ENCODE assay signal across 17 cellular contexts in the genomic region with DNA sequence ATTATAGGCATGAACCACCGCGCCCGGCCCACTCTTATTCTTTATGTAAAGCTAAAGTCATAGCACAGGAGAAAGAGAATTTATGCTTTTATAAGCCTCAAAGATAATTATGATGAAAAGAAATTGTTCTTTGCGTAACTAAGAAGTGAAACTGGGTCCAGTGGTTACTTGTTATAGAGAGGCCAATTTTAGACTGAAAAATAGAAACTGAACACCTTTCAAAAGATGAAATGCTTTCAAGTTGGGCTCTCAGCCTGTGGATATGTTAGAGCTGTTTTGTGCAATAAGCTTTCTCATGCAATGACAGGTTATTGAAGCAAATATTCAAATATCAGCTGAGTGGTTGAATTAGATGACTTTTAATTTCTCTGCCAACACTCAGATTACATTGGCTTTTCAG.
"Had no signal": no experiment of that assay in that cellular context is flagged by ENCODE, and none has a peak within 500 bp of the region (broad histone marks: within the 10 kb centered on the region; RNA-seq: fewer than 3 reads in every experiment).

No MANE protein-coding gene starts in this region.

- DNase-seq: activated CD4-positive, alpha-beta T cell treated with anti-CD3 and anti-CD28 coated beads for 4 hours; activated CD8-positive, alpha-beta memory T cell treated with anti-CD3 and anti-CD28 coated beads, Interleukin-2, amount 50 U/mL, for 48 hours; activated gamma-delta T cell treated with Interleukin-2 at 50 U/mL for 16 hours; activated T-cell treated with anti-CD3 and anti-CD28 coated beads, Interleukin-2, amount 50 U/mL, for 72 hours; amniotic stem cell; body of pancreas; caudate nucleus; hippocampal formation; midbrain; right lobe of liver; stimulated activated CD4-positive, alpha-beta T cell treated with anti-CD3 and anti-CD28 coated beads, Interleukin-4, amount 100 ng/mL, for 4 hours; stimulated activated CD8-positive, alpha-beta memory T cell treated with anti-CD3 and anti-CD28 coated beads, Interleukin-4, amount 100 ng/mL, for 48 hours; stimulated activated naive CD4-positive, alpha-beta T cell treated with Interleukin-2 at 50 U/mL for 16 hours; transverse colon had no signal

- ATAC-seq: body of pancreas, esophagus mucosa, left lobe of liver, right lobe of liver, WTC11 had no signal
